ENCODE assay signal across 20 cellular contexts in genomic region chr3:71243230-71243629, GRCh38.
DNase-seq lines count a peak whose midpoint lies in the region; ATAC-seq and TF ChIP-seq lines count a peak whose summit lies in the region.
"Had no signal": no experiment of that assay in that cellular context is flagged by ENCODE, and none has a peak within 500 bp of the region (broad histone marks: within the 10 kb centered on the region; RNA-seq: fewer than 3 reads in every experiment).

No MANE protein-coding gene starts in this region.

- H3K27ac ChIP-seq in breast epithelium (peak overlapping the region; percentile 1 to 27), transverse colon (peak overlapping the region; percentile 55 to 76 (median 67))
- no peak overlapping the region for H3K27ac ChIP-seq in naive thymus-derived CD4-positive, alpha-beta T cell (ENCODE audit: low read depth, low read length)
- H3K27ac ChIP-seq: HL-60, spleen had no signal

- H3K4me3 Mint-ChIP-seq in MCF 10A (ENCODE audit: unreplicated experiment) = no peak overlapping the region
- H3K4me3 Mint-ChIP-seq in naive thymus-derived CD4-positive, alpha-beta T cell = peak overlapping the region in 2 of 10 donors; percentile 28 to 43
- H3K4me3 Mint-ChIP-seq: activated CD8-positive, alpha-beta memory T cell treated with anti-CD3 and anti-CD28 coated beads, Interleukin-2, amount 10 ng/mL, durations not matched to agents 7 days and 5 days; T-helper 2 cell treated with Interferon-gamma antibody and Interleukin-4, amounts not matched to agents 5 μg/mL and 100 μg/mL, for 36 hours had no signal

- H3K36me3 ChIP-seq in breast epithelium (no peaks in the 10 kb centered on the region), transverse colon (no peaks in the 10 kb centered on the region)
- no peaks in the 10 kb centered on the region for H3K36me3 ChIP-seq in naive thymus-derived CD4-positive, alpha-beta T cell (ENCODE audit: control insufficient read depth in 2 of 3, insufficient read depth in 3 of 3, low read length in 3 of 3)
- H3K36me3 ChIP-seq: ovary, spleen had no signal

- POLR2A ChIA-PET in MCF 10A (lab: Yijun Ruan, JAX) = interaction anchor here (0.6 kb wide), 1 partner anchor 699 kb away, joined by 3 read pairs; no protein-coding TSS in a partner anchor
- POLR2A ChIA-PET in naive thymus-derived CD4-positive, alpha-beta T cell (lab: Charles Lee) = interaction anchor here (0.6 kb wide), 2 partner anchors 10 to 83 kb away, joined by 3 to 4 read pairs; no protein-coding TSS in a partner anchor

- intact Hi-C loops in breast epithelium (cut with DNase I; ENCODE audit: low total_unique reads) (no loop called here), MCF 10A (cut with micrococcal nuclease) (no loop called here), transverse colon (cut with DNase I; ENCODE audit: low total_unique reads) (loop anchor here (10.0 kb wide), 1 partner anchor 108 kb away; no protein-coding TSS in a partner anchor)
- intact Hi-C loops in naive thymus-derived CD4-positive, alpha-beta T cell (cut with micrococcal nuclease) = no loop called here

- peaks cover 5% of the 10 kb centered on the region for H3K36me3 Mint-ChIP-seq in MCF 10A (ENCODE audit: insufficient read depth, unreplicated experiment)
- peaks cover 0 to 45% (median 22%) of the 10 kb centered on the region in 5 donors for H3K36me3 Mint-ChIP-seq in naive thymus-derived CD4-positive, alpha-beta T cell
- H3K36me3 Mint-ChIP-seq: activated CD8-positive, alpha-beta memory T cell treated with anti-CD3 and anti-CD28 coated beads, Interleukin-2, amount 10 ng/mL, durations not matched to agents 7 days and 5 days had no signal

- H3K27me3 ChIP-seq in breast epithelium (no peaks in the 10 kb centered on the region), transverse colon (no peaks in the 10 kb centered on the region)
- H3K27me3 ChIP-seq in naive thymus-derived CD4-positive, alpha-beta T cell (ENCODE audit: control insufficient read depth in 2 of 2, insufficient read depth in 2 of 2, low read length in 2 of 2) = no peaks in the 10 kb centered on the region
- H3K27me3 ChIP-seq: ovary, spleen had no signal

- H3K9me3 ChIP-seq in breast epithelium = no peaks in the 10 kb centered on the region
- H3K9me3 ChIP-seq in naive thymus-derived CD4-positive, alpha-beta T cell (ENCODE audit: control insufficient read depth in 2 of 3, low read length in 3 of 3) = no peaks in the 10 kb centered on the region
- H3K9me3 ChIP-seq in transverse colon = no peaks in the 10 kb centered on the region
- H3K9me3 ChIP-seq: ovary, spleen had no signal

- no peak for ATAC-seq in naive thymus-derived CD4-positive, alpha-beta T cell
- no peak for ATAC-seq in HG03354 (IDR thresholded peaks at IDR 0.05; ENCODE audit: poor library complexity, severe bottlenecking, unreplicated experiment)
- ATAC-seq: activated CD4-positive, CD25-positive, alpha-beta regulatory T cell treated with anti-CD3 and anti-CD28 coated beads, Interleukin-2, amount 50 U/mL, for 24 hours; activated CD8-positive, alpha-beta memory T cell treated with anti-CD3 and anti-CD28 coated beads, Interleukin-2, amount 10 ng/mL, durations not matched to agents 7 days and 5 days had no signal

- no peak for TF ChIP-seq POLR2A in breast epithelium (IDR thresholded peaks at IDR 0.05)
- TF ChIP-seq POLR2A in transverse colon (IDR thresholded peaks at IDR 0.05) = no peak

- no peaks in the 10 kb centered on the region for H3K27me3 Mint-ChIP-seq in MCF 10A (ENCODE audit: insufficient read depth, unreplicated experiment)
- H3K27me3 Mint-ChIP-seq in naive thymus-derived CD4-positive, alpha-beta T cell = peaks cover 0 to 6% (median 0%) of the 10 kb centered on the region in 5 donors
- H3K27me3 Mint-ChIP-seq: activated CD8-positive, alpha-beta memory T cell treated with anti-CD3 and anti-CD28 coated beads, Interleukin-2, amount 10 ng/mL, durations not matched to agents 7 days and 5 days had no signal

- TF ChIP-seq CTCF in breast epithelium (IDR thresholded peaks at IDR 0.05) = no peak
- no peak for TF ChIP-seq CTCF in MCF 10A (IDR thresholded peaks at IDR 0.05; ENCODE audit: unreplicated experiment)
- no peak for TF ChIP-seq CTCF in fibroblast of pulmonary artery (IDR thresholded peaks at IDR 0.05; ENCODE audit: low read length, missing control alignments)
- TF ChIP-seq CTCF in transverse colon (IDR thresholded peaks at IDR 0.05) = no peak

- no peaks in the 10 kb centered on the region for H3K9me3 Mint-ChIP-seq in MCF 10A (ENCODE audit: unreplicated experiment)
- no peaks in the 10 kb centered on the region for H3K9me3 Mint-ChIP-seq in naive thymus-derived CD4-positive, alpha-beta T cell
- H3K9me3 Mint-ChIP-seq: T-helper 2 cell treated with Interferon-gamma antibody and Interleukin-4, amounts not matched to agents 5 μg/mL and 100 μg/mL, for 36 hours had no signal

- no peaks in the 10 kb centered on the region for H3K4me1 Mint-ChIP-seq in MCF 10A (ENCODE audit: insufficient read depth, unreplicated experiment)
- H3K4me1 Mint-ChIP-seq in naive thymus-derived CD4-positive, alpha-beta T cell = peaks cover 2 to 90% (median 84%) of the 10 kb centered on the region in 7 donors
- H3K4me1 Mint-ChIP-seq: activated CD8-positive, alpha-beta memory T cell treated with anti-CD3 and anti-CD28 coated beads, Interleukin-2, amount 10 ng/mL, durations not matched to agents 7 days and 5 days had no signal

- no peak for DNase-seq in breast epithelium (ENCODE audit: low spot score in 2 of 2)
- DNase-seq in MCF 10A (ENCODE audit: unreplicated experiment) = no peak
- peak; percentile 28 for DNase-seq in fibroblast of pulmonary artery (ENCODE audit: low read depth)
- no peak for DNase-seq in naive thymus-derived CD4-positive, alpha-beta T cell
- no peak for DNase-seq in transverse colon
- DNase-seq in Ammon's horn (ENCODE audit: low spot score) = no peak
- no peak for DNase-seq in activated CD4-positive, CD25-positive, alpha-beta regulatory T cell treated with anti-CD3 and anti-CD28 coated beads, Interleukin-2, amount 50 U/mL, for 72 hours
- DNase-seq: activated CD8-positive, alpha-beta memory T cell treated with anti-CD3 and anti-CD28 coated beads, Interleukin-2, amount 10 ng/mL, durations not matched to agents 7 days and 5 days; activated effector memory CD4-positive, alpha-beta T cell treated with Interleukin-2 at 50 U/mL for 16 hours; DMS79 treated with DMSO at 0.1 percent for 48 hours; kidney; NCI-H1092; NCI-H2081 treated with DMSO at 0.1 percent for 48 hours; NCI-H524 treated with DMSO at 0.1 percent for 48 hours; ovary; spleen had no signal

- 87 to 97% methylated on average over 8 of the region's 8 CpGs for WGBS in transverse colon (ENCODE audit: low coverage in 1 of 2), 2 donors

- no peak overlapping the region for H3K27ac Mint-ChIP-seq in MCF 10A (ENCODE audit: low read depth, unreplicated experiment)
- H3K27ac Mint-ChIP-seq in naive thymus-derived CD4-positive, alpha-beta T cell = peak overlapping the region in 6 of 9 donors; percentile 4 to 74 (median 44)
- H3K27ac Mint-ChIP-seq: activated CD8-positive, alpha-beta memory T cell treated with anti-CD3 and anti-CD28 coated beads, Interleukin-2, amount 10 ng/mL, durations not matched to agents 7 days and 5 days; T-helper 2 cell treated with Interferon-gamma antibody and Interleukin-4, amounts not matched to agents 5 μg/mL and 100 μg/mL, for 36 hours had no signal

- no peak overlapping the region for H3K4me3 ChIP-seq in breast epithelium
- H3K4me3 ChIP-seq in fibroblast of pulmonary artery (replicated peaks; ENCODE audit: low read depth, low read length) = no peak overlapping the region
- H3K4me3 ChIP-seq in naive thymus-derived CD4-positive, alpha-beta T cell (ENCODE audit: low read length) = no peak overlapping the region
- H3K4me3 ChIP-seq in transverse colon = peak overlapping the region in 1 of 4 donors; percentile 30
- H3K4me3 ChIP-seq: ovary, spleen had no signal

- CTCF ChIA-PET in MCF 10A (lab: Yijun Ruan, JAX) = interaction anchor here (0.5 to 0.7 kb wide), 5 partner anchors 17 to 1166 kb away, joined by 3 to 4 read pairs (median 3); no protein-coding TSS in a partner anchor
- CTCF ChIA-PET in naive thymus-derived CD4-positive, alpha-beta T cell (lab: Charles Lee) = no interaction called here

- in situ Hi-C loops in transverse colon (cut with MboI; ENCODE audit: low pct_ligation_motif_present in 1 of 4, low pct_unique_long_range_greater_than_20kb in 1 of 4, low sequenced_read_pairs in 3 of 4) = no loop called here

- BruUV-seq in MCF 10A (replicated peaks; lab: Mats Ljungman, UMichigan) = no TSS peak

- no peak for TF ChIP-seq EP300 in transverse colon (IDR thresholded peaks at IDR 0.05; ENCODE audit: low read depth)

- H3K4me1 ChIP-seq in breast epithelium = no peaks in the 10 kb centered on the region
- peaks cover 0 to 11% of the 10 kb centered on the region in 2 donors for H3K4me1 ChIP-seq in naive thymus-derived CD4-positive, alpha-beta T cell (ENCODE audit: control insufficient read depth in 2 of 2, insufficient read depth in 2 of 2, low read length in 2 of 2)
- H3K4me1 ChIP-seq in transverse colon = peaks cover 0 to 30% (median 6%) of the 10 kb centered on the region in 4 donors
